In genomic region chr1:223445402-223445801, GRCh38 we compare ENCODE assay signal across 33 cellular contexts. TPM values are rescaled to one million over a fixed set of nuclear protein-coding genes. Genes with fewer than 3 reads are reported as not detected.
"Had no signal": no experiment of that assay in that cellular context is flagged by ENCODE, and none has a peak within 500 bp of the region (broad histone marks: within the 10 kb centered on the region; RNA-seq: fewer than 3 reads in every experiment).

No MANE protein-coding gene starts in this region.

- H3K4me3 ChIP-seq: stomach, suprapubic skin, testis, thoracic aorta, thyroid gland, tibial artery, tibial nerve, transverse colon, upper lobe of left lung, upper lobe of right lung, uterus, vagina had no signal

- H3K27ac ChIP-seq: stomach, suprapubic skin, testis, thoracic aorta, tibial artery, tibial nerve, transverse colon, upper lobe of left lung, upper lobe of right lung, uterus, vagina had no signal

- H3K36me3 Mint-ChIP-seq: stimulated activated effector memory CD8-positive, alpha-beta T cell treated with anti-CD3 and anti-CD28 coated beads, Interleukin-12 subunit alpha, Interleukin-12 subunit beta, amount 100 ng/mL, for 72 hours; stimulated activated memory B cell treated with anti-CD40 and anti-IgM and Interleukin-4, amounts not matched to agents 10 μg/mL and 1 μg/mL and 100 μg/mL, for 72 hours; type B pancreatic cell had no signal

- H3K27ac Mint-ChIP-seq: stimulated activated effector memory CD8-positive, alpha-beta T cell treated with anti-CD3 and anti-CD28 coated beads, Interleukin-12 subunit alpha, Interleukin-12 subunit beta, amount 100 ng/mL, for 72 hours; stimulated activated memory B cell treated with anti-CD40 and anti-IgM and Interleukin-4, amounts not matched to agents 10 μg/mL and 1 μg/mL and 100 μg/mL, for 72 hours; stimulated activated naive B cell treated with anti-CD40 and anti-IgM and Interleukin-4, amounts not matched to agents 10 μg/mL and 1 μg/mL and 100 μg/mL, for 72 hours; stimulated activated naive CD8-positive, alpha-beta T cell treated with anti-CD3 and anti-CD28 coated beads, Interleukin-15, amount 100 ng/mL, for 72 hours; stimulated activated naive CD8-positive, alpha-beta T cell treated with anti-CD3 and anti-CD28 coated beads, Interleukin-15, Interleukin-2, amounts not matched to agents 100 ng/mL and 50 ng/mL, for 24 hours; type B pancreatic cell had no signal

- H3K36me3 ChIP-seq: stomach, suprapubic skin, thoracic aorta, thyroid gland, tibial artery, tibial nerve, transverse colon, upper lobe of left lung, upper lobe of right lung, uterus, vagina had no signal

- H3K4me1 Mint-ChIP-seq: stimulated activated effector memory CD8-positive, alpha-beta T cell treated with anti-CD3 and anti-CD28 coated beads, Interleukin-12 subunit alpha, Interleukin-12 subunit beta, amount 100 ng/mL, for 72 hours; stimulated activated memory B cell treated with anti-CD40 and anti-IgM and Interleukin-4, amounts not matched to agents 10 μg/mL and 1 μg/mL and 100 μg/mL, for 72 hours; stimulated activated naive B cell treated with anti-CD40 and anti-IgM and Interleukin-4, amounts not matched to agents 10 μg/mL and 1 μg/mL and 100 μg/mL, for 72 hours; stimulated activated naive CD8-positive, alpha-beta T cell treated with anti-CD3 and anti-CD28 coated beads, Interleukin-15, amount 100 ng/mL, for 72 hours had no signal

- ATAC-seq: stimulated activated effector memory CD8-positive, alpha-beta T cell treated with anti-CD3 and anti-CD28 coated beads, Interleukin-12 subunit alpha, Interleukin-12 subunit beta, amount 100 ng/mL, for 72 hours; stimulated activated memory B cell treated with anti-CD40 and anti-IgM and Interleukin-4, amounts not matched to agents 10 μg/mL and 1 μg/mL and 100 μg/mL, for 72 hours; stimulated activated naive B cell treated with anti-CD40 and anti-IgM and Interleukin-4, amounts not matched to agents 10 μg/mL and 1 μg/mL and 100 μg/mL, for 72 hours; stimulated activated naive CD8-positive, alpha-beta T cell treated with anti-CD3 and anti-CD28 coated beads, Interleukin-15, amount 100 ng/mL, for 72 hours; stimulated activated naive CD8-positive, alpha-beta T cell treated with anti-CD3 and anti-CD28 coated beads, Interleukin-15, Interleukin-2, amounts not matched to agents 100 U/mL and 50 U/mL, for 24 hours; upper lobe of right lung had no signal

- H3K9me3 ChIP-seq: testis, thoracic aorta, thyroid gland, transverse colon, upper lobe of right lung, uterus, vagina had no signal

- DNase-seq: stimulated activated CD4-positive, alpha-beta T cell treated with anti-CD3 and anti-CD28 coated beads, Interleukin-2, amount 100 ng/mL, for 48 hours; stimulated activated CD4-positive, alpha-beta T cell treated with anti-CD3 and anti-CD28 coated beads, Interleukin-4, amount 100 ng/mL, for 1 hour; stimulated activated CD4-positive, alpha-beta T cell treated with anti-CD3 and anti-CD28 coated beads, Interleukin-4, amount 100 ng/mL, for 24 hours; stimulated activated CD4-positive, alpha-beta T cell treated with anti-CD3 and anti-CD28 coated beads, Interleukin-4, amount 100 ng/mL, for 4 hours; stimulated activated CD8-positive, alpha-beta memory T cell treated with anti-CD3 and anti-CD28 coated beads, Interleukin-4, amount 100 ng/mL, for 48 hours; stimulated activated naive B cell treated with anti-CD40 and anti-IgM and Interleukin-4, amounts not matched to agents 10 μg/mL and 1 μg/mL and 100 μg/mL, for 72 hours; stimulated activated naive CD4-positive, alpha-beta T cell; stimulated activated naive CD4-positive, alpha-beta T cell treated with Interleukin-2 at 50 U/mL for 16 hours; stimulated activated naive CD8-positive, alpha-beta T cell treated with anti-CD3 and anti-CD28 coated beads, Interleukin-15, amount 100 ng/mL, for 72 hours; stimulated activated naive CD8-positive, alpha-beta T cell treated with anti-CD3 and anti-CD28 coated beads, Interleukin-15, Interleukin-2, amounts not matched to agents 100 U/mL and 50 U/mL, for 24 hours; stomach; substantia nigra; testis; thyroid gland; tibial artery; transverse colon; trophoblast cell; upper lobe of left lung; upper lobe of right lung; uterus had no signal

- H3K27me3 ChIP-seq: stomach, suprapubic skin, testis, thyroid gland, tibial artery, tibial nerve, transverse colon, upper lobe of left lung, upper lobe of right lung, uterus, vagina had no signal

- H3K4me3 Mint-ChIP-seq: stimulated activated effector memory CD8-positive, alpha-beta T cell treated with anti-CD3 and anti-CD28 coated beads, Interleukin-12 subunit alpha, Interleukin-12 subunit beta, amount 100 ng/mL, for 72 hours; stimulated activated memory B cell treated with anti-CD40 and anti-IgM and Interleukin-4, amounts not matched to agents 10 μg/mL and 1 μg/mL and 100 μg/mL, for 72 hours; stimulated activated naive B cell treated with anti-CD40 and anti-IgM and Interleukin-4, amounts not matched to agents 10 μg/mL and 1 μg/mL and 100 μg/mL, for 72 hours; stimulated activated naive CD8-positive, alpha-beta T cell treated with anti-CD3 and anti-CD28 coated beads, Interleukin-15, amount 100 ng/mL, for 72 hours; stimulated activated naive CD8-positive, alpha-beta T cell treated with anti-CD3 and anti-CD28 coated beads, Interleukin-15, Interleukin-2, amounts not matched to agents 100 ng/mL and 50 ng/mL, for 24 hours; type B pancreatic cell had no signal

- H3K27me3 Mint-ChIP-seq: stimulated activated naive CD8-positive, alpha-beta T cell treated with anti-CD3 and anti-CD28 coated beads, Interleukin-15, amount 100 ng/mL, for 72 hours had no signal

- H3K4me1 ChIP-seq: stomach, suprapubic skin, testis, tibial artery, tibial nerve, transverse colon, upper lobe of left lung, upper lobe of right lung, uterus, vagina had no signal

- FAIRE-seq: urothelium cell line had no signal

RNA-seq across cellular contexts. Expression of gene CCDC185, which starts 52.2 kb away (rescaled TPM):
- total RNA-seq: stomach, subcutaneous adipose tissue, suprapubic skin, thoracic aorta, tibial nerve, transverse colon, upper lobe of left lung, upper lobe of right lung, ureter, urinary bladder, uterus, vagina had no signal
- polyA plus RNA-seq: stomach, thymus, urinary bladder had no signal
